ENCODE assay signal across 17 cellular contexts in the genomic region with DNA sequence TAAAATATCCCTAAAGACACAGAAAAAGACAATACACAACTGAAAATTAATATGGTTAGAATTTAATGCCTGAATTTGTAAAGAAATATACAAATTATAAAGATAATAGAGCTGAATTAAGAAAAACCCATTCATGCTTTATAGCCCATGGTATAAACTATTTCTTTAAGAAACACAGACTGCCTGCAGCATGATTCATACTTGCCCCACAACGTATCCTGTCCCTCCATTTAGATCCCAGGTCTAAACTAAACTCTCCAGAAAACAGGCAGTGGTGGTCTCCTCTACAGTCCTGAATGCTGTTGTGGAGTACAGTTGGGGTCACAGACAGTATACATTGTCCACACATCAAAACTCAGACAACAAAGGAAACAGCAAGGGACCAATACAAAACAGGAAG. TPM values are rescaled to one million over a fixed set of nuclear protein-coding genes. Genes with fewer than 3 reads are reported as not detected.
A peak's percentile ranks its signal among the peaks of the same experiment; 100 is the strongest.
DNase-seq lines count a peak whose midpoint lies in the region; ATAC-seq, FAIRE-seq and TF ChIP-seq lines count a peak whose summit lies in the region.
"Had no signal": no experiment of that assay in that cellular context is flagged by ENCODE, and none has a peak within 500 bp of the region (broad histone marks: within the 10 kb centered on the region; RNA-seq: fewer than 3 reads in every experiment).

No MANE protein-coding gene starts in this region.

- POLR2A ChIA-PET in A549 (lab: Yijun Ruan, JAX) (no interaction called here), HEK293T (lab: Yijun Ruan, JAX) (no interaction called here)
- POLR2A ChIA-PET in CD4-positive, alpha-beta memory T cell (lab: Charles Lee; ENCODE audit: partially characterized antibody) = interaction anchor here (0.6 to 1.6 kb wide), 2 partner anchors 8 to 19 kb away, joined by 3 to 5 read pairs; no protein-coding TSS in a partner anchor

- H3K4me3 ChIP-seq in A549 = no peak overlapping the region
- no peak overlapping the region for H3K4me3 ChIP-seq in CD4-positive, alpha-beta memory T cell (ENCODE audit: low read length in 2 of 2)
- no peak overlapping the region for H3K4me3 ChIP-seq in fibroblast of pulmonary artery (replicated peaks; ENCODE audit: low read depth, low read length)
- H3K4me3 ChIP-seq in gastrocnemius medialis = no peak overlapping the region
- H3K4me3 ChIP-seq: BLaER1 had no signal

- no peak for TF ChIP-seq RAD21 in A549 (conservative IDR thresholded peaks at IDR 0.05 in 1 of 2, IDR thresholded peaks at IDR 0.05 in 1 of 2)

- H3K27ac ChIP-seq in A549 = peak overlapping the region in 1 of 2 experiments; percentile 44; a peak in 1 of 6 replicates
- no peak overlapping the region for H3K27ac ChIP-seq in CD4-positive, alpha-beta memory T cell (ENCODE audit: low read depth, low read length)
- H3K27ac ChIP-seq in gastrocnemius medialis = no peak overlapping the region
- H3K27ac ChIP-seq: BLaER1, epithelial cell of prostate had no signal

- TF ChIP-seq CTCF in A549 (IDR thresholded peaks at IDR 0.05) (no peak), fibroblast of pulmonary artery (IDR thresholded peaks at IDR 0.05; ENCODE audit: low read length, missing control alignments) (no peak), gastrocnemius medialis (IDR thresholded peaks at IDR 0.05 in 4 of 5, conservative IDR thresholded peaks at IDR 0.05 in 1 of 5) (no peak), omental fat pad (IDR thresholded peaks at IDR 0.05) (no peak)

- FAIRE-seq in A549 (lab: Jason Lieb, UNC) = no peak
- FAIRE-seq: GM12891 had no signal

- 14% methylated on average over 1 of the region's 1 CpG for WGBS in A549 (ENCODE audit: missing lambda C conversion rate)

- peak overlapping the region; percentile 12; the same call in 1 of the 3 replicates for H3K4me2 ChIP-seq in A549
- H3K4me2 ChIP-seq: BLaER1 had no signal

- CTCF ChIA-PET in A549 (lab: Yijun Ruan, JAX) (interaction anchor here (1.2 kb wide), 3 partner anchors 12 to 231 kb away, joined by 3 to 4 read pairs (median 4); no protein-coding TSS in a partner anchor), HEK293T (lab: Yijun Ruan, JAX) (no interaction called here)
- CTCF ChIA-PET in CD4-positive, alpha-beta memory T cell (lab: Charles Lee; ENCODE audit: partially characterized antibody) = interaction anchor here (1.1 to 1.6 kb wide), 2 partner anchors 8 to 231 kb away, joined by 4 to 6 read pairs; no protein-coding TSS in a partner anchor

- H3K27ac Mint-ChIP-seq in CD4-positive, alpha-beta memory T cell = peak overlapping the region in 5 of 7 donors; percentile 5 to 90 (median 37)
- H3K27ac Mint-ChIP-seq in T-helper 17 cell = peak overlapping the region; percentile 39
- H3K27ac Mint-ChIP-seq: nephron progenitor cell; stimulated activated effector memory CD8-positive, alpha-beta T cell treated with anti-CD3 and anti-CD28 coated beads, Interleukin-12 subunit alpha, Interleukin-12 subunit beta, amount 100 ng/mL, for 72 hours had no signal

- no peaks in the 10 kb centered on the region for H3K9me3 ChIP-seq in A549
- H3K9me3 ChIP-seq in CD4-positive, alpha-beta memory T cell (ENCODE audit: control insufficient read depth in 1 of 2, low read length in 2 of 2) = no peaks in the 10 kb centered on the region
- H3K9me3 ChIP-seq in T-helper 17 cell (ENCODE audit: control insufficient read depth, low read length, poor library complexity, severe bottlenecking) = no peaks in the 10 kb centered on the region
- H3K9me3 ChIP-seq in gastrocnemius medialis = no peaks in the 10 kb centered on the region
- H3K9me3 ChIP-seq: BLaER1 had no signal

- peak overlapping the region in 4 of 8 donors; percentile 8 to 62 (median 24) for H3K4me3 Mint-ChIP-seq in CD4-positive, alpha-beta memory T cell
- H3K4me3 Mint-ChIP-seq in T-helper 17 cell = peak overlapping the region; percentile 62
- H3K4me3 Mint-ChIP-seq: nephron progenitor cell; stimulated activated effector memory CD8-positive, alpha-beta T cell treated with anti-CD3 and anti-CD28 coated beads, Interleukin-12 subunit alpha, Interleukin-12 subunit beta, amount 100 ng/mL, for 72 hours had no signal

- TF ChIP-seq POLR2A in A549 (IDR thresholded peaks at IDR 0.05; ENCODE audit: low read length) (no peak), gastrocnemius medialis (IDR thresholded peaks at IDR 0.05) (no peak)

- no peaks in the 10 kb centered on the region for H3K27me3 Mint-ChIP-seq in CD4-positive, alpha-beta memory T cell
- no peaks in the 10 kb centered on the region for H3K27me3 Mint-ChIP-seq in T-helper 17 cell

- 0 out of 6 replicates have a peak, but pooled peaks of 1 of the 2 experiments have one; percentile 24 for ATAC-seq in A549
- ATAC-seq in T-helper 17 cell = no peak
- ATAC-seq in gastrocnemius medialis = no peak
- no peak for ATAC-seq in GM18868 (IDR thresholded peaks at IDR 0.05; ENCODE audit: unreplicated experiment)
- ATAC-seq in omental fat pad (ENCODE audit: low FRiP score) = no peak
- ATAC-seq: stimulated activated effector memory CD8-positive, alpha-beta T cell treated with anti-CD3 and anti-CD28 coated beads, Interleukin-12 subunit alpha, Interleukin-12 subunit beta, amount 100 ng/mL, for 72 hours had no signal

- H3K4me1 ChIP-seq in A549 (peaks cover 12% of the 10 kb centered on the region), gastrocnemius medialis (peaks cover 0 to 7% of the 10 kb centered on the region in 2 donors)
- peaks cover 35% of the 10 kb centered on the region for H3K4me1 ChIP-seq in CD4-positive, alpha-beta memory T cell (ENCODE audit: insufficient read depth, low read length)
- H3K4me1 ChIP-seq: BLaER1 had no signal

- TF ChIP-seq EP300 in A549 (IDR thresholded peaks at IDR 0.05) = no peak

- in situ Hi-C loops in gastrocnemius medialis (cut with MboI; ENCODE audit: low sequenced_read_pairs in 4 of 4) = loop anchor here in 3 of 4 donors (25.0 kb wide), 2 partner anchors 658 to 683 kb away; a partner anchor contains a TSS

- peaks cover 30 to 57% (median 36%) of the 10 kb centered on the region in 4 donors for H3K4me1 Mint-ChIP-seq in CD4-positive, alpha-beta memory T cell
- peaks cover 14% of the 10 kb centered on the region for H3K4me1 Mint-ChIP-seq in T-helper 17 cell

- intact Hi-C loops in CD4-positive, alpha-beta memory T cell (cut with micrococcal nuclease) = loop anchor here (2.0 to 10.0 kb wide), 2 partner anchors 15 to 865 kb away; no protein-coding TSS in a partner anchor
- intact Hi-C loops in gastrocnemius medialis (cut with DNase I; ENCODE audit: low total_unique reads) = no loop called here

- no peaks in the 10 kb centered on the region for H3K9me3 Mint-ChIP-seq in CD4-positive, alpha-beta memory T cell
- H3K9me3 Mint-ChIP-seq: nephron progenitor cell; stimulated activated effector memory CD8-positive, alpha-beta T cell treated with anti-CD3 and anti-CD28 coated beads, Interleukin-12 subunit alpha, Interleukin-12 subunit beta, amount 100 ng/mL, for 72 hours had no signal

- peaks cover 14% of the 10 kb centered on the region for H3K36me3 ChIP-seq in CD4-positive, alpha-beta memory T cell (ENCODE audit: insufficient read depth, low read length)
- peaks cover 3 to 6% of the 10 kb centered on the region in 2 donors for H3K36me3 ChIP-seq in gastrocnemius medialis

- peaks cover 35 to 57% of the 10 kb centered on the region in 2 donors for H3K36me3 Mint-ChIP-seq in CD4-positive, alpha-beta memory T cell
- H3K36me3 Mint-ChIP-seq in T-helper 17 cell (ENCODE audit: low read depth) = peaks cover 5% of the 10 kb centered on the region

- H3K27me3 ChIP-seq in CD4-positive, alpha-beta memory T cell (ENCODE audit: insufficient read depth, low read length) = no peaks in the 10 kb centered on the region
- no peaks in the 10 kb centered on the region for H3K27me3 ChIP-seq in gastrocnemius medialis
- H3K27me3 ChIP-seq: BLaER1 had no signal

- no peak for DNase-seq in A549 (ENCODE audit: low read depth in 1 of 2, low spot score in 1 of 2)
- no peak for DNase-seq in CD4-positive, alpha-beta memory T cell
- DNase-seq in T-helper 17 cell = no peak
- DNase-seq in fibroblast of pulmonary artery (ENCODE audit: low read depth) = peak; percentile 40
- no peak for DNase-seq in HEK293T (ENCODE audit: extremely low spot score)
- DNase-seq in gastrocnemius medialis = no peak
- no peak for DNase-seq in omental fat pad (ENCODE audit: low spot score)
- DNase-seq: activated effector memory CD4-positive, alpha-beta T cell treated with Interleukin-2 at 50 U/mL for 16 hours; MV-4-11; nephron progenitor cell; right cardiac atrium; stimulated activated CD4-positive, alpha-beta T cell treated with anti-CD3 and anti-CD28 coated beads, Interleukin-4, amount 100 ng/mL, for 4 hours had no signal

TF ChIP-seq in A549, 52 proteins besides CTCF, POLR2A, EP300 and RAD21 (continues in another document):
- TF ChIP-seq HDAC2 (IDR thresholded peaks at IDR 0.05) (no peak), RARB (CRISPR knock-in tag; IDR thresholded peaks at IDR 0.05) (no peak), NPAS2 (CRISPR knock-in tag; IDR thresholded peaks at IDR 0.05; ENCODE audit: borderline replicate concordance) (no peak), RCOR1 (IDR thresholded peaks at IDR 0.05; ENCODE audit: low read depth, low read length) (no peak), HEYL (CRISPR knock-in tag; IDR thresholded peaks at IDR 0.05) (no peak), POLR2AphosphoS2 (conservative IDR thresholded peaks at IDR 0.05; ENCODE audit: low read length) (no peak), HOXB5 (CRISPR knock-in tag; IDR thresholded peaks at IDR 0.05) (no peak), JUN (IDR thresholded peaks at IDR 0.05) (no peak), KDM1A (IDR thresholded peaks at IDR 0.05; ENCODE audit: low read depth) (no peak)

TF ChIP-seq in HEK293T, 16 proteins besides CTCF, POLR2A, EP300 and RAD21:
- TF ChIP-seq FOXA1 (IDR thresholded peaks at IDR 0.05) (no peak), HDGF (IDR thresholded peaks at IDR 0.05; ENCODE audit: borderline replicate concordance) (no peak), NFRKB (IDR thresholded peaks at IDR 0.05) (no peak), BHLHE40 (IDR thresholded peaks at IDR 0.05; ENCODE audit: borderline replicate concordance) (no peak), SP1 (IDR thresholded peaks at IDR 0.05) (no peak)

RNA-seq across cellular contexts. Expression of a gene that starts 24.8 kb away (rescaled TPM):
- polyA plus RNA-seq in A549 (2011; rRNA removed) = 183 and 198 TPM in 2 replicates
- polyA plus RNA-seq in A549 (2012; cell fraction: cytosol; rRNA removed) = 12.5 and 13.6 TPM in 2 replicates
- 5.4 and 9.5 TPM in 2 replicates for polyA plus RNA-seq in A549 (2012; cell fraction: nucleus; rRNA removed)
- 45.1 to 53.9 TPM (median 46.2 TPM) in 3 replicates for polyA plus RNA-seq in A549 (2017; fragmentation: RNase III; extraction: RNeasy Plus Mini Kit Qiagen cat#74134 plus additional on column Dnase treatment)
- 135 and 145 TPM in 2 replicates for polyA minus RNA-seq in A549 (2011; rRNA and poly(A)+ RNA removed)
- 100 to 1,000 TPM; 176 to 180 TPM for total RNA-seq in CD4-positive, alpha-beta memory T cell
- 10 to 100 TPM; 26.3 to 42.8 TPM for polyA plus RNA-seq in CD4-positive, alpha-beta memory T cell
- 100 to 1,000 TPM; 159 TPM for total RNA-seq in T-helper 17 cell
- 100 to 1,000 TPM; 128 to 228 (median 167) TPM for total RNA-seq in gastrocnemius medialis
- 100 to 1,000 TPM; 555 to 806 (median 682) TPM for total RNA-seq in omental fat pad
